27 cellular contexts compared by ENCODE assay signal in the genomic region with DNA sequence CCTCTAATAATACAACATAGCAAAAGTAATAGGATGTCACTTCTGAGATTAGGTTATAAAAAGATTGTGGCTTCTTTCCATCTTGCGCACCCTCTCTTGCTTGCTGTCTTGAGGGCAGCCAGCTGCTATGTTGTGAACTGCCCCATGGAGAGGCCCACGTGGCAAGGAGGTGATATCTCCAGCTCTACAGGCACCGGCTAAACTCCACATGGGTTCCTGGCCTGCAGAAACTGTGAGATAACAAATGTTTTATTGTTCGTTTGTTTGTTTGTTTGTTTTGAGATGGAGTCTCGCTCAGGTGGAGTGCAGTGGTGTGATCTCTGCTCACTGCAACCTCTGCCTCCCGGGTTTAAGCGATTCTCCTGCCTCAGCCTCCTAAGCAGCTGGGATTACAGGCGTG. TPM values are rescaled to one million over a fixed set of nuclear protein-coding genes. Genes with fewer than 3 reads are reported as not detected.
DNase-seq lines count a peak whose midpoint lies in the region; ATAC-seq, FAIRE-seq and TF ChIP-seq lines count a peak whose summit lies in the region.
"Had no signal": no experiment of that assay in that cellular context is flagged by ENCODE, and none has a peak within 500 bp of the region (broad histone marks: within the 10 kb centered on the region; RNA-seq: fewer than 3 reads in every experiment).

No MANE protein-coding gene starts in this region.

- BruUV-seq in HepG2 (replicated peaks; lab: Mats Ljungman, UMichigan) (no TSS peak), K562 (replicated peaks; lab: Mats Ljungman, UMichigan) (no TSS peak), PC-9 (replicated peaks; lab: Mats Ljungman, UMichigan) (no TSS peak)

- no peaks in the 10 kb centered on the region for H3K9me2 ChIP-seq in PC-9 (ENCODE audit: insufficient read depth)

- 11% methylated on average over 8 of the region's 8 CpGs for WGBS in HepG2 (ENCODE audit: low lambda C conversion rate)
- 37% methylated on average over 7 of the region's 8 CpGs for WGBS in right lobe of liver (ENCODE audit: insufficient coverage, low coverage, low lambda C conversion rate, missing lambda C conversion rate)
- WGBS in K562 (ENCODE audit: insufficient coverage, low coverage, missing lambda C conversion rate) = 0% methylated on average over 8 of the region's 8 CpGs
- no CpG with 5 or more reads among the region's 8 CpGs for WGBS in mesendoderm (ENCODE audit: extremely low coverage, insufficient coverage, low lambda C conversion rate)

- H4K8ac ChIP-seq in mesendoderm (ENCODE audit: low read depth, low read length) = no peak overlapping the region

- H2BK120ac ChIP-seq in mesendoderm (ENCODE audit: low read depth, low read length) = no peak overlapping the region

- H4K5ac ChIP-seq in mesendoderm (ENCODE audit: low read length) = no peak overlapping the region

- H3K18ac ChIP-seq in mesendoderm (ENCODE audit: low read length) = no peak overlapping the region

- DNase-seq in HepG2 (ENCODE audit: low spot score) = no peak
- DNase-seq in right lobe of liver = no peak
- DNase-seq in K562 (ENCODE audit: extremely low read depth in 1 of 4, low spot score in 3 of 4) = peak in 1 of 4 experiments; percentile 17
- DNase-seq in mesendoderm = peak; percentile 59
- no peak for DNase-seq in PC-9
- DNase-seq in SKM-1 treated with dmso at 0.1 percent for 144 hours (lab: John Stamatoyannopoulos, UW; ENCODE audit: unreplicated experiment) = no peak
- DNase-seq: AML-193; CD4-positive, alpha-beta T cell; CD8-positive, alpha-beta T cell; COR-L47; DMS 273 treated with DMSO at 0.1 percent for 48 hours; DMS153; DMS53; DMS79; DND-41; EL; GDM1 had no signal

- H3K4me2 ChIP-seq in HepG2 (ENCODE audit: low read depth, low read length) (no peak overlapping the region), K562 (ENCODE audit: insufficient read depth, low read length) (no peak overlapping the region), mesendoderm (ENCODE audit: low read length) (no peak overlapping the region), PC-9 (no peak overlapping the region)
- H3K4me2 ChIP-seq: A549; BLaER1 treated with 17β-estradiol and CSF1 and Interleukin-3, amounts not matched to agents 10 nM and 100 nM had no signal

- no peak overlapping the region for H2BK15ac ChIP-seq in mesendoderm (replicated peaks; ENCODE audit: low read depth)

- no peak overlapping the region for H2BK5ac ChIP-seq in mesendoderm (ENCODE audit: low read length)

- intact Hi-C loops in HepG2 (cut with micrococcal nuclease; ENCODE audit: unreplicated experiment) = no loop called here
- intact Hi-C loops in right lobe of liver (cut with DNase I) = no loop called here
- intact Hi-C loops in K562 (cut with micrococcal nuclease) = no loop called here
- intact Hi-C loops in PC-9 (cut with micrococcal nuclease; ENCODE audit: unreplicated experiment) = no loop called here

- H3K4me3 ChIP-seq in HepG2 (replicated peaks in 1 of 3; ENCODE audit: insufficient read depth in 1 of 3, low read depth in 2 of 3, low read length in 3 of 3) (no peak overlapping the region), right lobe of liver (no peak overlapping the region), K562 (no peak overlapping the region), mesendoderm (ENCODE audit: low read length) (no peak overlapping the region), PC-9 (no peak overlapping the region)
- H3K4me3 ChIP-seq: A549; BLaER1 treated with 17β-estradiol and CSF1 and Interleukin-3, amounts not matched to agents 10 nM and 100 nM; GM12878 had no signal

- H3K9ac ChIP-seq in HepG2 (ENCODE audit: insufficient read depth, low read depth, low read length) (no peak overlapping the region), K562 (ENCODE audit: insufficient read depth in 1 of 2, low read depth in 2 of 2, low read length in 2 of 2) (no peak overlapping the region), mesendoderm (ENCODE audit: low read length) (no peak overlapping the region)
- H3K9ac ChIP-seq: BLaER1 treated with 17β-estradiol and CSF1 and Interleukin-3, amounts not matched to agents 10 nM and 100 nM had no signal

- ATAC-seq in HepG2 (no peak), right lobe of liver (no peak), K562 (no peak), GM19035 (IDR thresholded peaks at IDR 0.05; ENCODE audit: unreplicated experiment) (no peak)
- ATAC-seq: A549; CD8-positive, alpha-beta T cell; GM12878 had no signal

- H2AFZ ChIP-seq in HepG2 (ENCODE audit: low read length) (no peak overlapping the region), K562 (ENCODE audit: low read depth, low read length) (no peak overlapping the region), PC-9 (no peak overlapping the region)

- peaks cover 4 to 50% of the 10 kb centered on the region in 2 experiments; a peak in 4 of 5 replicates for H3K27me3 ChIP-seq in HepG2 (ENCODE audit: control insufficient read depth in 1 of 2, insufficient read depth in 2 of 2, low read length in 2 of 2)
- no peaks in the 10 kb centered on the region for H3K27me3 ChIP-seq in right lobe of liver
- H3K27me3 ChIP-seq in K562 (ENCODE audit: control insufficient read depth in 2 of 2, insufficient read depth in 2 of 2, low read length in 2 of 2) = peaks cover 23 to 61% of the 10 kb centered on the region in 2 experiments; a peak in 3 of 5 replicates
- H3K27me3 ChIP-seq in mesendoderm (ENCODE audit: insufficient read depth, low read length, poor library complexity) = no peaks in the 10 kb centered on the region
- H3K27me3 ChIP-seq in PC-9 (ENCODE audit: insufficient read depth, low read depth) = peaks cover 95% of the 10 kb centered on the region
- H3K27me3 ChIP-seq: BLaER1 treated with 17β-estradiol and CSF1 and Interleukin-3, amounts not matched to agents 10 nM and 100 nM had no signal

- no peak overlapping the region for H2AK5ac ChIP-seq in mesendoderm (ENCODE audit: low read length)

- no peak for TF ChIP-seq POLR2A in HepG2 (IDR thresholded peaks at IDR 0.05; ENCODE audit: insufficient read depth in 1 of 2, low read depth in 2 of 2, low read length in 2 of 2)
- TF ChIP-seq POLR2A in right lobe of liver (IDR thresholded peaks at IDR 0.05) = no peak
- TF ChIP-seq POLR2A in K562 (conservative IDR thresholded peaks at IDR 0.05) = no peak

- POLR2A ChIA-PET in HepG2 (lab: Yijun Ruan, JAX) (no interaction called here), K562 (lab: Yijun Ruan, JAX) (interaction anchor here (0.7 kb wide), 1 partner anchor 342 kb away, joined by 4 read pairs; no protein-coding TSS in a partner anchor), PC-9 (lab: Charles Lee; ENCODE audit: unreplicated experiment) (no interaction called here)

- H3K79me2 ChIP-seq in HepG2 (ENCODE audit: insufficient read depth, low read length) (no peaks in the 10 kb centered on the region), K562 (ENCODE audit: control insufficient read depth, insufficient read depth, low read length) (no peaks in the 10 kb centered on the region), mesendoderm (ENCODE audit: control insufficient read depth, insufficient read depth, low read length) (no peaks in the 10 kb centered on the region), PC-9 (ENCODE audit: low read depth) (no peaks in the 10 kb centered on the region)

- no peaks in the 10 kb centered on the region for H3F3A ChIP-seq in PC-9 (ENCODE audit: insufficient read depth, low read depth)

- FAIRE-seq in HepG2 (lab: Jason Lieb, UNC) (no peak), K562 (lab: Jason Lieb, UNC) (no peak)
- FAIRE-seq: A549, GM12878, GM12892, GM18507, GM19239 had no signal

- in situ Hi-C loops in HepG2 (cut with HindIII; ENCODE audit: extremely low pct_ligation_motif_present, low pct_unique_long_range_greater_than_20kb) (no loop called here), K562 (cut with MboI) (no loop called here)

- CTCF ChIA-PET in HepG2 (lab: Yijun Ruan, JAX; ENCODE audit: low intra/inter-chr PET ratio, low total read pairs) (no interaction called here), K562 (lab: Yijun Ruan, JAX; ENCODE audit: low intra/inter-chr PET ratio) (no interaction called here), PC-9 (lab: Charles Lee) (no interaction called here)

- H3K56ac ChIP-seq in mesendoderm (ENCODE audit: low read length) = no peak overlapping the region

- H3K23ac ChIP-seq in mesendoderm (ENCODE audit: low read length) = no peak overlapping the region

- H3K9me1 ChIP-seq in K562 (ENCODE audit: control insufficient read depth, insufficient read depth, low read length) = no peaks in the 10 kb centered on the region

- H3K27ac ChIP-seq in HepG2 (ENCODE audit: extremely low read length, insufficient read depth, low read length) = no peak overlapping the region
- no peak overlapping the region for H3K27ac ChIP-seq in right lobe of liver
- H3K27ac ChIP-seq in K562 (ENCODE audit: extremely low read depth, low read depth, low read length) = no peak overlapping the region
- H3K27ac ChIP-seq in mesendoderm (ENCODE audit: low read depth, low read length) = no peak overlapping the region
- H3K27ac ChIP-seq in PC-9 = no peak overlapping the region
- H3K27ac ChIP-seq: 22Rv1; A549; BLaER1 treated with 17β-estradiol and CSF1 and Interleukin-3, amounts not matched to agents 10 nM and 100 nM; C4-2B had no signal

- H3K4me1 ChIP-seq in HepG2 (ENCODE audit: insufficient read depth, low read length) (peaks cover 9% of the 10 kb centered on the region; the same call in 1 of the 2 replicates), right lobe of liver (no peaks in the 10 kb centered on the region), K562 (replicated peaks in 1 of 2; ENCODE audit: control insufficient read depth in 2 of 2, insufficient read depth in 2 of 2, low read length in 2 of 2) (no peaks in the 10 kb centered on the region), mesendoderm (ENCODE audit: control insufficient read depth, low read depth, low read length) (no peaks in the 10 kb centered on the region), PC-9 (replicated peaks; ENCODE audit: insufficient read depth) (no peaks in the 10 kb centered on the region)
- H3K4me1 ChIP-seq: A549 had no signal

- H3K4ac ChIP-seq in mesendoderm (ENCODE audit: low read depth, low read length) = no peak overlapping the region

- H3K9me3 ChIP-seq in HepG2 (ENCODE audit: low read length) (no peaks in the 10 kb centered on the region), right lobe of liver (no peaks in the 10 kb centered on the region), K562 (replicated peaks; ENCODE audit: control insufficient read depth, insufficient read depth, low read depth, low read length) (no peaks in the 10 kb centered on the region), PC-9 (ENCODE audit: insufficient read depth, low read depth) (no peaks in the 10 kb centered on the region)
- H3K9me3 ChIP-seq: A549; BLaER1 treated with 17β-estradiol and CSF1 and Interleukin-3, amounts not matched to agents 10 nM and 100 nM had no signal

- no peaks in the 10 kb centered on the region for H3K79me1 ChIP-seq in mesendoderm (ENCODE audit: low read length)

- TF ChIP-seq EP300 in HepG2 (IDR thresholded peaks at IDR 0.05; ENCODE audit: low read depth in 2 of 2, low read length in 2 of 2) (no peak), HepG2 (CRISPR knock-in tag; IDR thresholded peaks at IDR 0.05; ENCODE audit: borderline replicate concordance) (no peak), K562 (IDR thresholded peaks at IDR 0.05; ENCODE audit: low read length) (no peak)

- TF ChIP-seq RAD21 in HepG2 (CRISPR knock-in tag; IDR thresholded peaks at IDR 0.05) (no peak), K562 (CRISPR knock-in tag; conservative IDR thresholded peaks at IDR 0.05 in 1 of 2, IDR thresholded peaks at IDR 0.05 in 1 of 2) (no peak)

- H3K36me3 ChIP-seq in HepG2 (replicated peaks in 1 of 2; ENCODE audit: control insufficient read depth in 1 of 2, insufficient read depth in 2 of 2, low read length in 2 of 2) (no peaks in the 10 kb centered on the region), right lobe of liver (no peaks in the 10 kb centered on the region), K562 (ENCODE audit: control insufficient read depth, insufficient read depth, low read length) (no peaks in the 10 kb centered on the region), mesendoderm (ENCODE audit: control insufficient read depth, insufficient read depth, low read length) (no peaks in the 10 kb centered on the region), PC-9 (ENCODE audit: low read depth) (no peaks in the 10 kb centered on the region)
- H3K36me3 ChIP-seq: BLaER1 treated with 17β-estradiol and CSF1 and Interleukin-3, amounts not matched to agents 10 nM and 100 nM had no signal

- no peak for TF ChIP-seq CTCF in HepG2 (CRISPR knock-in tag; IDR thresholded peaks at IDR 0.05)
- TF ChIP-seq CTCF in right lobe of liver (IDR thresholded peaks at IDR 0.05) = no peak
- no peak for TF ChIP-seq CTCF in K562 (IDR thresholded peaks at IDR 0.05 in 2 of 3, conservative IDR thresholded peaks at IDR 0.05 in 1 of 3; ENCODE audit: insufficient read depth in 2 of 3, low read depth in 1 of 3, low read length in 3 of 3)
- TF ChIP-seq CTCF in PC-9 (conservative IDR thresholded peaks at IDR 0.05) = no peak

- H4K20me1 ChIP-seq in HepG2 (ENCODE audit: insufficient read depth, low read length) (peaks cover 3% of the 10 kb centered on the region; the same call in 1 of the 2 replicates), K562 (replicated peaks; ENCODE audit: control insufficient read depth, insufficient read depth, low read length) (no peaks in the 10 kb centered on the region; the same call in 1 of the 2 replicates), PC-9 (ENCODE audit: insufficient read depth) (no peaks in the 10 kb centered on the region; the same call in 1 of the 2 replicates)

RNA-seq across cellular contexts. Expression of a gene that starts 38.0 kb away (rescaled TPM):
- 2.2 and 4.6 TPM in 2 replicates for total RNA-seq in HepG2 (2016; rRNA removed; fragmentation: Illumina TruSeq; extraction: Trizol)
- 1.6 and 2.0 TPM in 2 replicates for total RNA-seq in HepG2 (2016; cell fraction: cytosol; rRNA removed; fragmentation: Illumina TruSeq; extraction: Trizol; ENCODE audit: low read depth)
- total RNA-seq in HepG2 (2016; cell fraction: insoluble cytoplasmic fraction; rRNA removed; fragmentation: Illumina TruSeq; extraction: Trizol) = 2.5 and 4.5 TPM in 2 replicates
- total RNA-seq in HepG2 (2016; cell fraction: membrane; rRNA removed; fragmentation: Illumina TruSeq; extraction: Trizol) = 2.7 and 3.4 TPM in 2 replicates
- 4.5 and 5.3 TPM in 2 replicates for total RNA-seq in HepG2 (2016; cell fraction: nucleus; rRNA removed; fragmentation: Illumina TruSeq; extraction: Trizol)
- 13.4 TPM in 2 replicates for polyA plus RNA-seq in HepG2 (2011; rRNA removed)
- polyA plus RNA-seq in HepG2 (2011; cell fraction: cytosol; rRNA removed) = 10.3 and 14.5 TPM in 2 replicates
- polyA plus RNA-seq in HepG2 (2011; cell fraction: nucleus; rRNA removed) = 11.5 and 13.3 TPM in 2 replicates
- polyA plus RNA-seq in HepG2 (2012) = 5.5 and 6.2 TPM in 2 replicates
- 1.8 and 2.2 TPM in 2 replicates for polyA plus RNA-seq in HepG2 (2016; cell fraction: cytosol; fragmentation: Illumina TruSeq; extraction: Trizol; ENCODE audit: low read depth)
- 2.2 and 2.6 TPM in 2 replicates for polyA plus RNA-seq in HepG2 (2016; cell fraction: insoluble cytoplasmic fraction; fragmentation: Illumina TruSeq; extraction: Trizol; ENCODE audit: low read depth)
- polyA plus RNA-seq in HepG2 (2016; cell fraction: membrane; fragmentation: Illumina TruSeq; extraction: Trizol; ENCODE audit: low read depth) = 1.6 and 2.6 TPM in 2 replicates
- polyA plus RNA-seq in HepG2 (2016; cell fraction: nucleus; fragmentation: Illumina TruSeq; extraction: Trizol; ENCODE audit: insufficient read depth, low read depth) = 7.9 and 9.2 TPM in 2 replicates
- 0.70 and 6.5 TPM in 2 replicates for polyA minus RNA-seq in HepG2 (2011; rRNA and poly(A)+ RNA removed; ENCODE audit: low replicate concordance)
- 3.3 and 4.0 TPM in 2 replicates for polyA minus RNA-seq in HepG2 (2011; cell fraction: cytosol; rRNA and poly(A)+ RNA removed)
- 4.8 and 5.8 TPM in 2 replicates for polyA minus RNA-seq in HepG2 (2011; cell fraction: nucleus; rRNA and poly(A)+ RNA removed)
- total RNA-seq in right lobe of liver = 10 to 100 TPM in 2 of 6 experiments, 1 to 10 TPM in 4; 8.8 to 11.7 (median 9.4) TPM
- total RNA-seq in K562 (2011; cell fraction: chromatin; rRNA removed; ENCODE audit: low replicate concordance) = 2.4 and 5.1 TPM in 2 replicates
- total RNA-seq in K562 (2011; cell fraction: nucleolus; rRNA removed) = 2.4 and 4.5 TPM in 2 replicates
- total RNA-seq in K562 (2011; cell fraction: nucleoplasm; rRNA removed) = 5.8 and 6.6 TPM in 2 replicates
- 1.5 and 1.6 TPM in 2 replicates for total RNA-seq in K562 (2014; rRNA removed)
- 1.1 and 1.3 TPM in 2 replicates for total RNA-seq in K562 (2014; rRNA removed; fragmentation: Illumina TruSeq; extraction: Trizol)
- total RNA-seq in K562 (2015; rRNA removed; fragmentation: Illumina TruSeq; extraction: Trizol) = 0.64 and 0.76 TPM in 2 replicates
- 2.0 and 2.1 TPM in 2 replicates for total RNA-seq in K562 (2021)
- polyA plus RNA-seq in K562 (2011; rRNA removed) = 2.2 and 3.7 TPM in 2 replicates
- polyA plus RNA-seq in K562 (2011; cell fraction: cytosol; rRNA removed) = 2.5 and 4.8 TPM in 2 replicates
- polyA plus RNA-seq in K562 (2011; cell fraction: nucleus; rRNA removed) = 3.0 and 4.6 TPM in 2 replicates
- 1.7 and 4.9 TPM in 2 replicates for polyA plus RNA-seq in K562 (2012)
- polyA plus RNA-seq in K562 (2014; fragmentation: Illumina TruSeq; extraction: Trizol) = 1.9 TPM in 2 replicates
- 1 to 10 TPM; 1.0 to 1.6 TPM for polyA plus RNA-seq in K562 (2014; fragmentation: Nextera tagmentation; extraction: Ambion mirVana)
- 2.3 and 2.9 TPM in 2 replicates for polyA plus RNA-seq in K562 (2014; rRNA removed)
- 0.75 and 1.5 TPM in 2 replicates for polyA minus RNA-seq in K562 (2011; rRNA and poly(A)+ RNA removed)
- 0.67 and 1.5 TPM in 2 replicates for polyA minus RNA-seq in K562 (2011; cell fraction: cytosol; rRNA and poly(A)+ RNA removed)
- polyA minus RNA-seq in K562 (2011; cell fraction: nucleus; rRNA and poly(A)+ RNA removed) = 0.89 and 2.4 TPM in 2 replicates
- polyA plus RNA-seq in mesendoderm (2013, experiment 1 of 2) = 8.0 TPM
- 7.9 TPM for polyA plus RNA-seq in mesendoderm (2013, experiment 2 of 2)
- 7.3 and 13.6 TPM in 2 replicates for total RNA-seq in PC-9 (2021)
- total RNA-seq: A172 had no signal
